In genomic region chrX:9530848-9531274, GRCh38 we compare ENCODE assay signal across 8 cellular contexts.
DNase-seq lines count a peak whose midpoint lies in the region; ATAC-seq, FAIRE-seq and TF ChIP-seq lines count a peak whose summit lies in the region.

No MANE protein-coding gene starts in this region.

- no peak overlapping the region for H3K4me3 ChIP-seq in endothelial cell of umbilical vein (replicated peaks in 1 of 3; ENCODE audit: insufficient read depth in 1 of 3, low read depth in 1 of 3, low read length in 3 of 3)

- H3K27ac Mint-ChIP-seq in activated CD8-positive, alpha-beta T cell treated with anti-CD3 and anti-CD28 coated beads, Interleukin-2, amount 10 ng/mL, durations not matched to agents 7 days and 5 days: peak overlapping the region; percentile 6
- peak overlapping the region; percentile 10 to 96 (median 76) for H3K27ac Mint-ChIP-seq in naive B cell

- ATAC-seq in Right ventricle myocardium inferior (peak; percentile 90), HG03066 (IDR thresholded peaks at IDR 0.05; ENCODE audit: low read depth, unreplicated experiment) (peak; percentile 68), naive B cell (ENCODE audit: low read depth in 2 of 2) (peak; percentile 95 to 96)
- peak; percentile 98 for ATAC-seq in activated CD8-positive, alpha-beta T cell treated with anti-CD3 and anti-CD28 coated beads, Interleukin-2, amount 10 ng/mL, durations not matched to agents 7 days and 5 days

- TF ChIP-seq CTCF in endothelial cell of umbilical vein (IDR thresholded peaks at IDR 0.05; ENCODE audit: extremely low read depth in 1 of 2, insufficient read depth in 1 of 2, low read depth in 1 of 2, low read length in 2 of 2): no peak

- H3K9me3 ChIP-seq in endothelial cell of umbilical vein (replicated peaks; ENCODE audit: control insufficient read depth, insufficient read depth, low read length): no peaks in the 10 kb centered on the region

- H3K36me3 ChIP-seq in endothelial cell of umbilical vein (ENCODE audit: control insufficient read depth in 2 of 2, extremely low read depth in 1 of 2, insufficient read depth in 2 of 2, low read length in 2 of 2): no peaks in the 10 kb centered on the region

- peak; percentile 92 for FAIRE-seq in endothelial cell of umbilical vein (lab: Jason Lieb, UNC)

- H4K20me1 ChIP-seq in endothelial cell of umbilical vein (replicated peaks; ENCODE audit: control insufficient read depth, extremely low read depth, insufficient read depth, low read length): no peaks in the 10 kb centered on the region

- dilution Hi-C loops in endothelial cell of umbilical vein (cut with MboI; ENCODE audit: extremely low pct_ligation_motif_present, low sequenced_read_pairs): no loop called here

- peak overlapping the region; percentile 53 for H3K4me3 Mint-ChIP-seq in activated CD8-positive, alpha-beta T cell treated with anti-CD3 and anti-CD28 coated beads, Interleukin-2, amount 10 ng/mL, durations not matched to agents 7 days and 5 days
- H3K4me3 Mint-ChIP-seq in naive B cell: peak overlapping the region; percentile 62 to 89 (median 80)

- H3K4me2 ChIP-seq in endothelial cell of umbilical vein (ENCODE audit: insufficient read depth, low read length): peak overlapping the region; percentile 20

- no peak overlapping the region for H3K9ac ChIP-seq in endothelial cell of umbilical vein (replicated peaks; ENCODE audit: extremely low read depth, insufficient read depth, low read length)

- peaks cover 27% of the 10 kb centered on the region for H3K4me1 ChIP-seq in endothelial cell of umbilical vein (ENCODE audit: control insufficient read depth, extremely low read depth, insufficient read depth, low read length)

- peaks cover 41% of the 10 kb centered on the region for H3K4me1 Mint-ChIP-seq in activated CD8-positive, alpha-beta T cell treated with anti-CD3 and anti-CD28 coated beads, Interleukin-2, amount 10 ng/mL, durations not matched to agents 7 days and 5 days (ENCODE audit: low read depth)
- H3K4me1 Mint-ChIP-seq in naive B cell: peaks cover 52 to 84% (median 70%) of the 10 kb centered on the region in 3 donors

- POLR2A ChIA-PET in activated CD8-positive, alpha-beta T cell treated with anti-CD3 and anti-CD28 coated beads, Interleukin-2, amount 10 ng/mL, durations not matched to agents 7 days and 5 days (lab: Charles Lee): interaction anchor here (1.4 to 1.5 kb wide), 2 partner anchors 68 to 147 kb away, joined by 4 to 5 read pairs; no protein-coding TSS in a partner anchor
- POLR2A ChIA-PET in endothelial cell of umbilical vein (lab: Charles Lee): no interaction called here

- no peak overlapping the region for H2AFZ ChIP-seq in endothelial cell of umbilical vein (ENCODE audit: low read depth, low read length)

- BruUV-seq in endothelial cell of umbilical vein (replicated peaks; lab: Mats Ljungman, UMichigan): no TSS peak

- DNase-seq in Right ventricle myocardium inferior (ENCODE audit: missing footprints) (peak; percentile 86), cardiac septum (ENCODE audit: low spot score) (no peak), NCI-H524 (lab: John Stamatoyannopoulos, UW) (peak; percentile 93 to 96), endothelial cell of umbilical vein (ENCODE audit: low read depth, low spot score) (peak; percentile 68), naive B cell (peak; percentile 56)
- peak; percentile 79 for DNase-seq in activated CD8-positive, alpha-beta T cell treated with anti-CD3 and anti-CD28 coated beads, Interleukin-2, amount 10 ng/mL, durations not matched to agents 7 days and 5 days
- DNase-seq in stimulated activated naive CD4-positive, alpha-beta T cell (lab: John Stamatoyannopoulos, UW): peak in 5 of 6 experiments; percentile 16 to 41 (median 38)

- H3K27me3 Mint-ChIP-seq in activated CD8-positive, alpha-beta T cell treated with anti-CD3 and anti-CD28 coated beads, Interleukin-2, amount 10 ng/mL, durations not matched to agents 7 days and 5 days (ENCODE audit: low read depth): no peaks in the 10 kb centered on the region
- H3K27me3 Mint-ChIP-seq in naive B cell: no peaks in the 10 kb centered on the region

- CTCF ChIA-PET in activated CD8-positive, alpha-beta T cell treated with anti-CD3 and anti-CD28 coated beads, Interleukin-2, amount 10 ng/mL, durations not matched to agents 7 days and 5 days (lab: Charles Lee): interaction anchor here (1.1 to 1.3 kb wide), 2 partner anchors 68 to 96 kb away, joined by 3 read pairs; no protein-coding TSS in a partner anchor
- CTCF ChIA-PET in endothelial cell of umbilical vein (lab: Charles Lee): interaction anchor here (0.8 to 1.0 kb wide), 2 partner anchors 80 to 218 kb away, joined by 3 read pairs; no protein-coding TSS in a partner anchor

- H3K27ac ChIP-seq in endothelial cell of umbilical vein (ENCODE audit: insufficient read depth, low read depth, low read length): no peak overlapping the region

- H3K27me3 ChIP-seq in endothelial cell of umbilical vein (ENCODE audit: control insufficient read depth in 2 of 2, insufficient read depth in 2 of 2, low read length in 2 of 2): no peaks in the 10 kb centered on the region

- H3K9me1 ChIP-seq in endothelial cell of umbilical vein (replicated peaks; ENCODE audit: control insufficient read depth, extremely low read depth, insufficient read depth, low read length): no peaks in the 10 kb centered on the region

- peaks cover 28% of the 10 kb centered on the region for H3K79me2 ChIP-seq in endothelial cell of umbilical vein (ENCODE audit: control insufficient read depth, insufficient read depth, low read length)

- no peak for TF ChIP-seq POLR2A in endothelial cell of umbilical vein (IDR thresholded peaks at IDR 0.05; ENCODE audit: low read depth, low read length)

- no peaks in the 10 kb centered on the region for H3K9me3 Mint-ChIP-seq in activated CD8-positive, alpha-beta T cell treated with anti-CD3 and anti-CD28 coated beads, Interleukin-2, amount 10 ng/mL, durations not matched to agents 7 days and 5 days (ENCODE audit: insufficient read depth)
- H3K9me3 Mint-ChIP-seq in naive B cell: peaks cover 0 to 2% (median 0%) of the 10 kb centered on the region in 7 donors

- intact Hi-C loops in Right ventricle myocardium inferior (cut with DNase I): loop anchor here (1.0 kb wide), 1 partner anchor 67 kb away; no protein-coding TSS in a partner anchor
- intact Hi-C loops in cardiac septum (cut with DNase I): loop anchor here (5.0 kb wide), 2 partner anchors 69 to 189 kb away; no protein-coding TSS in a partner anchor
- intact Hi-C loops in endothelial cell of umbilical vein (cut with micrococcal nuclease): no loop called here

- no peaks in the 10 kb centered on the region for H3K36me3 Mint-ChIP-seq in activated CD8-positive, alpha-beta T cell treated with anti-CD3 and anti-CD28 coated beads, Interleukin-2, amount 10 ng/mL, durations not matched to agents 7 days and 5 days (ENCODE audit: low read depth)
- no peaks in the 10 kb centered on the region for H3K36me3 Mint-ChIP-seq in naive B cell

TF ChIP-seq in endothelial cell of umbilical vein, 7 proteins besides CTCF, POLR2A, EP300 and RAD21:
- TF ChIP-seq JUN (IDR thresholded peaks at IDR 0.05; ENCODE audit: borderline replicate concordance, insufficient read depth, insufficient read length, low read depth) (no peak), GATA2 (IDR thresholded peaks at IDR 0.05; ENCODE audit: insufficient read depth, insufficient read length, low read depth, low read length) (peak; percentile 18)
